Comparison of ENCODE assay signal across 8 cellular contexts in genomic region chr19:41309225-41310030, GRCh38. TPM values are rescaled to one million over a fixed set of nuclear protein-coding genes. Genes with fewer than 3 reads are reported as not detected.
DNase-seq lines count a peak whose midpoint lies in the region; ATAC-seq and TF ChIP-seq lines count a peak whose summit lies in the region.

No MANE protein-coding gene starts in this region.

- POLR2A ChIA-PET in CD8-positive, alpha-beta memory T cell (lab: Charles Lee) = interaction anchor here (0.6 to 10.2 kb wide), 9 partner anchors 14 to 131 kb away, joined by 3 to 128 read pairs (median 8); partner anchors contain the start of genes B9D2, DMAC2, HNRNPUL1 and TGFB1

- H2AFZ ChIP-seq in MM.1S (ENCODE audit: low read length) (peak overlapping the region; percentile 78), mammary epithelial cell (ENCODE audit: low read depth, low read length) (peak overlapping the region; percentile 88)

- intact Hi-C loops in mammary epithelial cell (cut with micrococcal nuclease) = loop anchor here (5.0 kb wide), 1 partner anchor 152 kb away; no protein-coding TSS in a partner anchor
- intact Hi-C loops in lower leg skin (cut with DNase I; ENCODE audit: low total_unique reads) = loop anchor here (2.0 to 5.0 kb wide), 2 partner anchors 107 to 647 kb away; no protein-coding TSS in a partner anchor
- intact Hi-C loops in testis (cut with DNase I; ENCODE audit: low total_unique reads) = loop anchor here (5.0 kb wide), 1 partner anchor 42 kb away; no protein-coding TSS in a partner anchor

- CTCF ChIA-PET in CD8-positive, alpha-beta memory T cell (lab: Charles Lee) = interaction anchor here (0.7 to 10.1 kb wide), 17 partner anchors 11 to 646 kb away, joined by 3 to 101 read pairs (median 4); partner anchors contain the start of genes B9D2, HNRNPUL1 and TGFB1
- CTCF ChIA-PET in mammary epithelial cell (lab: Charles Lee; ENCODE audit: low non-redundant PET) = interaction anchor here (0.6 to 0.7 kb wide), 2 partner anchors 10 to 148 kb away, joined by 3 read pairs; no protein-coding TSS in a partner anchor

- H3K4me2 ChIP-seq in MM.1S (ENCODE audit: low read depth, low read length) (peak overlapping the region; percentile 90), mammary epithelial cell (ENCODE audit: insufficient read depth, low read depth, low read length) (peak overlapping the region; percentile 95)

- DNase-seq in CD8-positive, alpha-beta memory T cell = no peak
- DNase-seq in MM.1S (no peak), mammary epithelial cell (no peak), lower leg skin (ENCODE audit: low spot score in 2 of 2) (peak in 1 of 2 donors; percentile 41), testis (no peak), cerebellar nuclear complex (lab: John Stamatoyannopoulos, UW) (no peak), GDM1 (lab: John Stamatoyannopoulos, UW) (no peak)

- BruUV-seq in mammary epithelial cell (replicated peaks; lab: Mats Ljungman, UMichigan) = TSS peak; percentile 40

- peak overlapping the region; percentile 96 for H3K9ac ChIP-seq in MM.1S (ENCODE audit: low read length)
- peak overlapping the region; percentile 93 for H3K9ac ChIP-seq in mammary epithelial cell (ENCODE audit: insufficient read depth, low read length)

- TF ChIP-seq POLR2A in lower leg skin (IDR thresholded peaks at IDR 0.05) = no peak
- no peak for TF ChIP-seq POLR2A in testis (IDR thresholded peaks at IDR 0.05)

- peaks cover 76 to 98% (median 93%) of the 10 kb centered on the region in 3 donors for H3K4me1 Mint-ChIP-seq in CD8-positive, alpha-beta memory T cell

- WGBS in mammary epithelial cell (ENCODE audit: low coverage, missing lambda C conversion rate) = 2% methylated on average over 18 of the region's 23 CpGs
- 3 to 5% methylated on average over 23 of the region's 23 CpGs for WGBS in lower leg skin, 2 donors
- WGBS in testis, 2 donors = 2 to 8% methylated on average over 23 of the region's 23 CpGs

- no peaks in the 10 kb centered on the region for H3K9me3 Mint-ChIP-seq in CD8-positive, alpha-beta memory T cell

- peaks cover 0 to 8% of the 10 kb centered on the region in 2 donors for H3K27me3 Mint-ChIP-seq in CD8-positive, alpha-beta memory T cell

- no peak for TF ChIP-seq CTCF in MM.1S (IDR thresholded peaks at IDR 0.05; ENCODE audit: low read length)
- TF ChIP-seq CTCF in mammary epithelial cell (conservative IDR thresholded peaks at IDR 0.05 in 1 of 2, IDR thresholded peaks at IDR 0.05 in 1 of 2; ENCODE audit: extremely low read depth in 1 of 2, insufficient read depth in 1 of 2, low read depth in 1 of 2, low read length in 2 of 2) = no peak
- no peak for TF ChIP-seq CTCF in lower leg skin (IDR thresholded peaks at IDR 0.05)
- TF ChIP-seq CTCF in testis (IDR thresholded peaks at IDR 0.05) = no peak

- H3K79me2 ChIP-seq in MM.1S (ENCODE audit: low read length) = peaks cover 67% of the 10 kb centered on the region
- H3K79me2 ChIP-seq in mammary epithelial cell (ENCODE audit: insufficient read depth, low read length) = peaks cover 37% of the 10 kb centered on the region

- H3K27ac ChIP-seq in CD8-positive, alpha-beta memory T cell (ENCODE audit: low read depth, low read length) = peak overlapping the region; percentile 90
- H3K27ac ChIP-seq in MM.1S (ENCODE audit: low read length) (peak overlapping the region; percentile 90; the same call in 1 of the 2 replicates), mammary epithelial cell (ENCODE audit: insufficient read depth, low read depth, low read length) (peak overlapping the region; percentile 80), testis (peak overlapping the region; percentile 93 to 97)

- in situ Hi-C loops in mammary epithelial cell (cut with MboI; ENCODE audit: low sequenced_read_pairs in 2 of 2) = loop anchor here in 1 of 2 donors (25.0 kb wide), 1 partner anchor 253 kb away; no protein-coding TSS in a partner anchor

- no peaks in the 10 kb centered on the region for H3K9me3 ChIP-seq in CD8-positive, alpha-beta memory T cell (ENCODE audit: low read length)
- H3K9me3 ChIP-seq in MM.1S (replicated peaks; ENCODE audit: insufficient read depth, low read length) (no peaks in the 10 kb centered on the region), mammary epithelial cell (replicated peaks; ENCODE audit: insufficient read depth, low read length) (no peaks in the 10 kb centered on the region), testis (no peaks in the 10 kb centered on the region)

- H3K36me3 ChIP-seq in CD8-positive, alpha-beta memory T cell (ENCODE audit: insufficient read depth, low read length) = peaks cover 32% of the 10 kb centered on the region
- no peaks in the 10 kb centered on the region; the same call in 1 of the 2 replicates for H3K36me3 ChIP-seq in MM.1S (replicated peaks; ENCODE audit: insufficient read depth, low read length)
- H3K36me3 ChIP-seq in mammary epithelial cell (ENCODE audit: insufficient read depth, low read length) = peaks cover 22% of the 10 kb centered on the region
- H3K36me3 ChIP-seq in testis (ENCODE audit: low read depth, missing control alignments) = no peaks in the 10 kb centered on the region

- peaks cover 32% of the 10 kb centered on the region for H3F3A ChIP-seq in MM.1S (ENCODE audit: insufficient read depth, low read length)

- dilution Hi-C loops in mammary epithelial cell (cut with HindIII; ENCODE audit: low sequenced_read_pairs) = no loop called here

- no peaks in the 10 kb centered on the region for H3K9me2 ChIP-seq in MM.1S (replicated peaks; ENCODE audit: insufficient read depth, low read length)

- peaks cover 67% of the 10 kb centered on the region for H3K4me1 ChIP-seq in CD8-positive, alpha-beta memory T cell (ENCODE audit: insufficient read depth, low read length)
- peaks cover 36% of the 10 kb centered on the region for H3K4me1 ChIP-seq in MM.1S (ENCODE audit: low read length)
- H3K4me1 ChIP-seq in mammary epithelial cell (ENCODE audit: insufficient read depth, low read length) = peaks cover 15% of the 10 kb centered on the region
- H3K4me1 ChIP-seq in testis = peaks cover 20% of the 10 kb centered on the region

- ATAC-seq in GM21526 (IDR thresholded peaks at IDR 0.05; ENCODE audit: low FRiP score, unreplicated experiment) = no peak

- no peaks in the 10 kb centered on the region for H3K27me3 ChIP-seq in CD8-positive, alpha-beta memory T cell (ENCODE audit: insufficient read depth, low read length, poor library complexity, severe bottlenecking)
- H3K27me3 ChIP-seq in MM.1S (replicated peaks; ENCODE audit: insufficient read depth, low read length) = no peaks in the 10 kb centered on the region
- H3K27me3 ChIP-seq in mammary epithelial cell (ENCODE audit: insufficient read depth, low read length) = no peaks in the 10 kb centered on the region
- no peaks in the 10 kb centered on the region for H3K27me3 ChIP-seq in testis

- peak overlapping the region; percentile 93 for H3K4me3 ChIP-seq in CD8-positive, alpha-beta memory T cell (ENCODE audit: low read length)
- H3K4me3 ChIP-seq in MM.1S (ENCODE audit: low read length) (peak overlapping the region; percentile 94), mammary epithelial cell (replicated peaks in 1 of 3; ENCODE audit: insufficient read depth in 1 of 3, low read depth in 2 of 3, low read length in 3 of 3) (peak overlapping the region; percentile 75 to 89 (median 88)), lower leg skin (ENCODE audit: low read depth, poor library complexity, severe bottlenecking) (peak overlapping the region; percentile 50), testis (peak overlapping the region; percentile 76 to 77)

- peaks cover 8 to 70% (median 11%) of the 10 kb centered on the region in 3 donors for H3K36me3 Mint-ChIP-seq in CD8-positive, alpha-beta memory T cell

- H3K4me3 Mint-ChIP-seq in CD8-positive, alpha-beta memory T cell = peak overlapping the region; percentile 94 to 100 (median 98)

- H3K27ac Mint-ChIP-seq in CD8-positive, alpha-beta memory T cell = peak overlapping the region; percentile 93 to 100 (median 98)

- H4K20me1 ChIP-seq in MM.1S (ENCODE audit: insufficient read depth, low read length) (no peaks in the 10 kb centered on the region), mammary epithelial cell (ENCODE audit: insufficient read depth, low read length) (no peaks in the 10 kb centered on the region)

RNA-seq across cellular contexts. Expression of gene CCDC97, which starts 0.5 kb away (rescaled TPM):
- 10 to 100 TPM; 31.7 to 32.1 TPM for total RNA-seq in CD8-positive, alpha-beta memory T cell
- 29.7 TPM for polyA plus RNA-seq in CD8-positive, alpha-beta memory T cell
- total RNA-seq in mammary epithelial cell (10 to 100 TPM; 10.8 to 24.8 TPM), lower leg skin (10 to 100 TPM; 11.6 to 19.6 (median 13.7) TPM), testis (10 to 100 TPM; 36.2 to 40.2 TPM)
- polyA plus RNA-seq in mammary epithelial cell (9.5 TPM), testis (ENCODE audit: insufficient read depth, low read depth, low replicate concordance) (57.8 TPM)
- polyA minus RNA-seq in mammary epithelial cell = 34.4 TPM

RNA-seq across cellular contexts. Expression of gene TGFB1, which starts 44.3 kb away (rescaled TPM):
- total RNA-seq in CD8-positive, alpha-beta memory T cell = 100 to 1,000 TPM; 152 to 161 TPM
- 104 TPM for polyA plus RNA-seq in CD8-positive, alpha-beta memory T cell
- total RNA-seq in mammary epithelial cell (10 to 100 TPM in 1 of 2 donors, 1 to 10 TPM in 1; 9.8 to 84.1 TPM), lower leg skin (10 to 100 TPM; 11.4 to 26.9 (median 22.2) TPM), testis (10 to 100 TPM; 12.7 to 17.0 TPM)
- polyA plus RNA-seq in mammary epithelial cell (9.8 TPM), testis (ENCODE audit: insufficient read depth, low read depth, low replicate concordance) (19.8 TPM)
- polyA minus RNA-seq in mammary epithelial cell = 52.0 TPM

RNA-seq across cellular contexts. Expression of gene HNRNPUL1, which starts 45.3 kb away (rescaled TPM):
- total RNA-seq in CD8-positive, alpha-beta memory T cell = 100 to 1,000 TPM; 270 to 279 TPM
- 100 TPM for polyA plus RNA-seq in CD8-positive, alpha-beta memory T cell
- 100 to 1,000 TPM in 1 of 2 donors, 10 to 100 TPM in 1; 80.7 to 175 TPM for total RNA-seq in mammary epithelial cell
- polyA plus RNA-seq in mammary epithelial cell = 38.8 TPM
- 148 TPM for polyA minus RNA-seq in mammary epithelial cell
- total RNA-seq in lower leg skin = 100 to 1,000 TPM; 130 to 196 (median 152) TPM
- 100 to 1,000 TPM; 192 to 197 TPM for total RNA-seq in testis
- 230 TPM for polyA plus RNA-seq in testis (ENCODE audit: insufficient read depth, low read depth, low replicate concordance)

RNA-seq across cellular contexts. Expression of gene B9D2, which starts 54.5 kb away (rescaled TPM):
- total RNA-seq in CD8-positive, alpha-beta memory T cell = 1 to 10 TPM; 8.5 to 9.7 TPM
- polyA plus RNA-seq in CD8-positive, alpha-beta memory T cell = 15.4 TPM
- total RNA-seq in mammary epithelial cell = 1 to 10 TPM; 3.0 to 3.6 TPM
- polyA plus RNA-seq in mammary epithelial cell = 5.3 TPM
- polyA minus RNA-seq in mammary epithelial cell = 0.57 TPM
- total RNA-seq in lower leg skin = 1 to 10 TPM; 1.7 to 3.7 (median 2.5) TPM
- 10 to 100 TPM in 1 of 2 donors, 1 to 10 TPM in 1; 6.7 to 13.5 TPM for total RNA-seq in testis
- polyA plus RNA-seq in testis (ENCODE audit: insufficient read depth, low read depth, low replicate concordance) = 14.6 TPM
